In genomic region chr3:44915702-44916438, GRCh38 we compare ENCODE assay signal across 1 cellular context.
TF ChIP-seq lines count a peak whose summit lies in the region.

No MANE protein-coding gene starts in this region.

TF ChIP-seq in SK-N-SH treated with all-trans-retinoic acid at 6 μM for 48 hours, 23 proteins besides CTCF, POLR2A, EP300 and RAD21 (continued from another document):
- TF ChIP-seq PATZ1 (CRISPR knock-in tag; IDR thresholded peaks at IDR 0.05; ENCODE audit: borderline replicate concordance): no peak
- TF ChIP-seq BACH2 (CRISPR knock-in tag; IDR thresholded peaks at IDR 0.05; ENCODE audit: borderline replicate concordance): no peak
- TF ChIP-seq ZNF565 (CRISPR knock-in tag; conservative IDR thresholded peaks at IDR 0.05; ENCODE audit: low read depth): no peak
- TF ChIP-seq ARNTL (CRISPR knock-in tag; IDR thresholded peaks at IDR 0.05; ENCODE audit: borderline replicate concordance, low read depth): no peak
